ENCODE assay signal across 1 cellular context in genomic region chr7:56092789-56093531, GRCh38.
TF ChIP-seq lines count a peak whose summit lies in the region.

PHKG1 (minus strand) TSS chr7:56092952; CDS start chr7:56088941, 4,011 bp downstream.

TF ChIP-seq in GM23338, 12 proteins besides CTCF, POLR2A, EP300 and RAD21 (continued from another document):
- no peak for TF ChIP-seq ETS1 (IDR thresholded peaks at IDR 0.05)
- TF ChIP-seq POLR2AphosphoS5 (IDR thresholded peaks at IDR 0.05; ENCODE audit: low read depth) = no peak
- TF ChIP-seq EZH2phosphoT487 (IDR thresholded peaks at IDR 0.05; ENCODE audit: unreplicated experiment) = no peak
- TF ChIP-seq STAT1 (IDR thresholded peaks at IDR 0.05; ENCODE audit: unreplicated experiment) = no peak
